25 cellular contexts compared by ENCODE assay signal in genomic region chr5:86675311-86675710, GRCh38. TPM values are rescaled to one million over a fixed set of nuclear protein-coding genes. Genes with fewer than 3 reads are reported as not detected.
DNase-seq lines count a peak whose midpoint lies in the region; ATAC-seq and TF ChIP-seq lines count a peak whose summit lies in the region.
"Had no signal": no experiment of that assay in that cellular context is flagged by ENCODE, and none has a peak within 500 bp of the region (broad histone marks: within the 10 kb centered on the region; RNA-seq: fewer than 3 reads in every experiment).

No MANE protein-coding gene starts in this region.

- H3K27me3 ChIP-seq in gastrocnemius medialis, result no peaks in the 10 kb centered on the region
- H3K27me3 ChIP-seq: SJSA1 had no signal

- H3K4me3 ChIP-seq in astrocyte of the cerebellum (ENCODE audit: low read depth, low read length), result no peak overlapping the region
- no peak overlapping the region for H3K4me3 ChIP-seq in gastrocnemius medialis
- H3K4me3 ChIP-seq: K562, MG63, SJSA1 had no signal

- DNase-seq in DMS 273 (lab: John Stamatoyannopoulos, UW; ENCODE audit: unreplicated experiment), result peak; percentile 53
- no peak for DNase-seq in DMS 273 treated with DMSO at 0.1 percent for 48 hours (lab: John Stamatoyannopoulos, UW)
- peak; percentile 38 to 81 for DNase-seq in NCI-H524 (lab: John Stamatoyannopoulos, UW)
- peak; percentile 15 for DNase-seq in astrocyte of the cerebellum (ENCODE audit: low read depth)
- DNase-seq in T-helper 2 cell, result no peak
- DNase-seq in occipital lobe (lab: John Stamatoyannopoulos, UW), result no peak
- DNase-seq in activated CD4-positive, alpha-beta T cell treated with anti-CD3 and anti-CD28 coated beads, Interleukin-2, amount 50 U/mL, for 1 hour, result no peak
- no peak for DNase-seq in gastrocnemius medialis
- DNase-seq: ACHN, Calu3, DMS79, EL, GF-D8, H7, MG63, NCI-H1105 treated with DMSO at 0.1 percent for 48 hours, NCI-H2029 treated with DMSO at 0.1 percent for 48 hours, NCI-H2171, NCI-H226, NCI-H526, Right ventricle myocardium superior, RPMI8226 had no signal

- in situ Hi-C loops in astrocyte of the cerebellum (cut with HindIII; ENCODE audit: low sequenced_read_pairs), result no loop called here
- in situ Hi-C loops in gastrocnemius medialis (cut with MboI; ENCODE audit: low sequenced_read_pairs in 4 of 4), result no loop called here

- H3K4me1 ChIP-seq in gastrocnemius medialis, result no peaks in the 10 kb centered on the region
- H3K4me1 ChIP-seq: SJSA1 had no signal

- no peak for ATAC-seq in gastrocnemius medialis
- ATAC-seq: K562 had no signal

- no peaks in the 10 kb centered on the region for H3K9me3 ChIP-seq in gastrocnemius medialis
- H3K9me3 ChIP-seq: MG63, SJSA1 had no signal

- no peak overlapping the region for H3K27ac ChIP-seq in gastrocnemius medialis
- H3K27ac ChIP-seq: 22Rv1, SJSA1 had no signal

- intact Hi-C loops in gastrocnemius medialis (cut with DNase I; ENCODE audit: low total_unique reads), result no loop called here

- no peak for TF ChIP-seq CTCF in astrocyte of the cerebellum (IDR thresholded peaks at IDR 0.05; ENCODE audit: low read depth, low read length, missing control alignments)
- no peak for TF ChIP-seq CTCF in gastrocnemius medialis (IDR thresholded peaks at IDR 0.05 in 4 of 5, conservative IDR thresholded peaks at IDR 0.05 in 1 of 5)

- TF ChIP-seq POLR2A in gastrocnemius medialis (IDR thresholded peaks at IDR 0.05), result no peak

- no peaks in the 10 kb centered on the region for H3K36me3 ChIP-seq in gastrocnemius medialis
- H3K36me3 ChIP-seq: MG63, SJSA1 had no signal

RNA-seq across cellular contexts. Expression of gene COX7C, which starts 57.6 kb away (rescaled TPM):
- total RNA-seq in occipital lobe (244 TPM), gastrocnemius medialis (100 to 1,000 TPM; 728 to 902 (median 817) TPM)

Comparison
In these comparisons a context has a peak if more than half of its experiments do, and no peak if none do; other contexts are left out.
1. DNase-seq: peak in DMS 273 (single experiment), NCI-H524 (2 of 2) and astrocyte of the cerebellum (single experiment); none in DMS 273 treated with DMSO at 0.1 percent for 48 hours (single experiment), T-helper 2 cell (0 of 5), occipital lobe (single experiment), activated CD4-positive, alpha-beta T cell treated with anti-CD3 and anti-CD28 coated beads, Interleukin-2, amount 50 U/mL, for 1 hour (single experiment) and gastrocnemius medialis (0 of 2).